11 cellular contexts compared by ENCODE assay signal in the genomic region with DNA sequence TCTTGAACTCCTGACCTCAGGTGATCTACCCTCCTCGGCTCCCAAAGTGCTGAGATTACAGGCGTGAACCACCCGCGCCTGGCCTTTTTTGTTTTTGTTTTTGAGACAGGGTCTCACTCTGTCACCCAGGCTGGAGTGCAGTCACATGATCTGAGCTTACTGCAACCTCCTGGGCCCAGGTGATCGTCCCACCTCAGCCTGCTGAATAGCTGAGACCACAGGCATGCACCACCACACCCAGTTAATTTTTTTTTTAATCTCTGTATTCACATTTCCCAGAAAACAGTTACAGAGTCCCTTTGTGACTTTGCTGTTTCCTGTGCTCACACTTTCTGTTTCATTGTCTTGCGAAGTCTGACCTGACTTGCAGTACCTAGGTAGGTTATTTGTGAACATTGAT. TPM values are rescaled to one million over a fixed set of nuclear protein-coding genes. Genes with fewer than 3 reads are reported as not detected.
DNase-seq lines count a peak whose midpoint lies in the region; ATAC-seq and TF ChIP-seq lines count a peak whose summit lies in the region.
"Had no signal": no experiment of that assay in that cellular context is flagged by ENCODE, and none has a peak within 500 bp of the region (broad histone marks: within the 10 kb centered on the region; RNA-seq: fewer than 3 reads in every experiment).

No MANE protein-coding gene starts in this region.

- H3K9me3 Mint-ChIP-seq in CD8-positive, alpha-beta memory T cell = no peaks in the 10 kb centered on the region
- peaks cover 2% of the 10 kb centered on the region in 2 donors for H3K9me3 Mint-ChIP-seq in activated naive CD4-positive, alpha-beta T cell treated with anti-CD3 and anti-CD28 coated beads, Interleukin-2, amount 50 U/mL, for 72 hours

- CTCF ChIA-PET in CD8-positive, alpha-beta memory T cell (lab: Charles Lee) = interaction anchor here (1.7 kb wide), 1 partner anchor 374 kb away, joined by 3 read pairs; no protein-coding TSS in a partner anchor

- peak; percentile 55 to 63 for ATAC-seq in activated naive CD4-positive, alpha-beta T cell treated with anti-CD3 and anti-CD28 coated beads, Interleukin-2, amount 50 U/mL, for 72 hours
- ATAC-seq in HG02763 (IDR thresholded peaks at IDR 0.05; ENCODE audit: unreplicated experiment) = no peak
- ATAC-seq in gastroesophageal sphincter = no peak

- H3K27me3 Mint-ChIP-seq in CD8-positive, alpha-beta memory T cell = no peaks in the 10 kb centered on the region

- POLR2A ChIA-PET in CD8-positive, alpha-beta memory T cell (lab: Charles Lee) = no interaction called here

- WGBS in spleen, 5 donors = 49 to 71% (median 60%) methylated on average over 6 of the region's 6 CpGs
- WGBS in gastroesophageal sphincter (ENCODE audit: low coverage in 1 of 2), 2 donors = 69% methylated on average over 2 of the region's 6 CpGs; no CpG with 5 or more reads in 1 of the 2 donors

- H3K36me3 ChIP-seq in CD8-positive, alpha-beta memory T cell (ENCODE audit: insufficient read depth, low read length) = no peaks in the 10 kb centered on the region
- H3K36me3 ChIP-seq in spleen (peaks cover 0 to 34% (median 13%) of the 10 kb centered on the region in 6 donors), gastroesophageal sphincter (peaks cover 0 to 41% of the 10 kb centered on the region in 2 donors)

- H3K9me3 ChIP-seq in CD8-positive, alpha-beta memory T cell (ENCODE audit: low read length) = no peaks in the 10 kb centered on the region
- H3K9me3 ChIP-seq in spleen (no peaks in the 10 kb centered on the region), gastroesophageal sphincter (no peaks in the 10 kb centered on the region)
- H3K9me3 ChIP-seq: stomach had no signal

- peak overlapping the region; percentile 62 to 84 (median 77) for H3K4me3 Mint-ChIP-seq in CD8-positive, alpha-beta memory T cell

- no peak overlapping the region for H3K27ac ChIP-seq in CD8-positive, alpha-beta memory T cell (ENCODE audit: low read depth, low read length)
- H3K27ac ChIP-seq in spleen = peak overlapping the region in 7 of 8 donors; percentile 17 to 76 (median 51)
- no peak overlapping the region for H3K27ac ChIP-seq in gastroesophageal sphincter
- H3K27ac ChIP-seq: parathyroid adenoma had no signal

- H3K4me3 ChIP-seq in CD8-positive, alpha-beta memory T cell (ENCODE audit: low read length) = peak overlapping the region; percentile 30
- H3K4me3 ChIP-seq in spleen (no peak overlapping the region), gastroesophageal sphincter (no peak overlapping the region)
- H3K4me3 ChIP-seq: stomach had no signal

- intact Hi-C loops in spleen (cut with DNase I; ENCODE audit: low total_unique reads) = loop anchor here (10.0 kb wide), 1 partner anchor 219 kb away; the partner anchor contains the start of gene ZNF263

- TF ChIP-seq POLR2A in spleen (IDR thresholded peaks at IDR 0.05) (no peak), gastroesophageal sphincter (IDR thresholded peaks at IDR 0.05) (no peak)

- peak in 3 of 5 donors; percentile 61 to 73 (median 71) for DNase-seq in CD8-positive, alpha-beta memory T cell
- peak; percentile 39 for DNase-seq in activated CD4-positive, alpha-beta T cell treated with anti-CD3 and anti-CD28 coated beads for 1 hour
- peak; percentile 48 to 65 for DNase-seq in activated naive CD4-positive, alpha-beta T cell treated with anti-CD3 and anti-CD28 coated beads, Interleukin-2, amount 50 U/mL, for 72 hours (ENCODE audit: low spot score in 2 of 2)
- peak; percentile 45 for DNase-seq in spleen
- DNase-seq in dermis blood vessel endothelial cell = no peak
- DNase-seq in SHP77 treated with DMSO at 0.1 percent for 48 hours (lab: John Stamatoyannopoulos, UW) = no peak
- DNase-seq: MV-4-11, stomach had no signal

- H3K36me3 Mint-ChIP-seq in CD8-positive, alpha-beta memory T cell = peaks cover 4 to 35% (median 14%) of the 10 kb centered on the region in 3 donors
- peaks cover 23 to 35% of the 10 kb centered on the region in 2 donors for H3K36me3 Mint-ChIP-seq in activated naive CD4-positive, alpha-beta T cell treated with anti-CD3 and anti-CD28 coated beads, Interleukin-2, amount 50 U/mL, for 72 hours

- no peak for TF ChIP-seq CTCF in spleen (IDR thresholded peaks at IDR 0.05 in 8 of 11, conservative IDR thresholded peaks at IDR 0.05 in 3 of 11)
- no peak for TF ChIP-seq CTCF in gastroesophageal sphincter (IDR thresholded peaks at IDR 0.05)

- H3K27ac Mint-ChIP-seq in CD8-positive, alpha-beta memory T cell = peak overlapping the region; percentile 89 to 97 (median 92)
- peak overlapping the region; percentile 91 to 97 for H3K27ac Mint-ChIP-seq in activated naive CD4-positive, alpha-beta T cell treated with anti-CD3 and anti-CD28 coated beads, Interleukin-2, amount 50 U/mL, for 72 hours

- H3K4me1 ChIP-seq in CD8-positive, alpha-beta memory T cell (ENCODE audit: insufficient read depth, low read length) = peaks cover 43% of the 10 kb centered on the region
- H3K4me1 ChIP-seq in spleen (peaks cover 12 to 51% (median 42%) of the 10 kb centered on the region in 6 donors), gastroesophageal sphincter (peaks cover 0 to 34% (median 0%) of the 10 kb centered on the region in 3 donors)

- H3K4me1 Mint-ChIP-seq in CD8-positive, alpha-beta memory T cell = peaks cover 52 to 73% (median 72%) of the 10 kb centered on the region in 3 donors

- no peaks in the 10 kb centered on the region for H3K27me3 ChIP-seq in CD8-positive, alpha-beta memory T cell (ENCODE audit: insufficient read depth, low read length, poor library complexity, severe bottlenecking)
- H3K27me3 ChIP-seq in spleen (replicated peaks in 1 of 7) = no peaks in the 10 kb centered on the region
- no peaks in the 10 kb centered on the region for H3K27me3 ChIP-seq in gastroesophageal sphincter
- H3K27me3 ChIP-seq: stomach had no signal

- TF ChIP-seq EP300 in gastroesophageal sphincter (IDR thresholded peaks at IDR 0.05) = no peak

RNA-seq across cellular contexts. Expression of gene CLUAP1, which starts 2.7 kb away (rescaled TPM):
- 10 to 100 TPM; 15.1 to 17.8 TPM for total RNA-seq in CD8-positive, alpha-beta memory T cell
- 23.3 TPM for polyA plus RNA-seq in CD8-positive, alpha-beta memory T cell
- 10 to 100 TPM; 15.5 to 20.0 TPM for total RNA-seq in activated naive CD4-positive, alpha-beta T cell treated with anti-CD3 and anti-CD28 coated beads, Interleukin-2, amount 50 U/mL, for 72 hours
- 10 to 100 TPM in 6 of 7 donors, 1 to 10 TPM in 1; 9.8 to 19.7 (median 14.9) TPM for total RNA-seq in spleen
- polyA plus RNA-seq in spleen = 1 to 10 TPM; 4.0 to 9.2 (median 9.0) TPM
- 12.1 and 17.3 TPM in 2 replicates for total RNA-seq in dermis blood vessel endothelial cell
- 10 to 100 TPM; 27.0 to 48.0 (median 30.1) TPM for total RNA-seq in gastroesophageal sphincter

RNA-seq across cellular contexts. Expression of gene C16orf90, which starts 8.2 kb away (rescaled TPM):
- total RNA-seq in CD8-positive, alpha-beta memory T cell = not detected
- not detected for polyA plus RNA-seq in CD8-positive, alpha-beta memory T cell
- under 1 TPM in 1 of 2 donors, not detected in 1; 0.25 TPM for total RNA-seq in activated naive CD4-positive, alpha-beta T cell treated with anti-CD3 and anti-CD28 coated beads, Interleukin-2, amount 50 U/mL, for 72 hours
- not detected for total RNA-seq in spleen
- polyA plus RNA-seq in spleen = not detected
- total RNA-seq in dermis blood vessel endothelial cell = not detected in 2 replicates
- total RNA-seq in gastroesophageal sphincter = not detected
- total RNA-seq: stomach had no signal
- polyA plus RNA-seq: stomach had no signal

Comparison
In these comparisons a context has a peak if more than half of its experiments do, and no peak if none do; other contexts are left out.
1. DNase-seq: peak in CD8-positive, alpha-beta memory T cell (3 of 5), activated CD4-positive, alpha-beta T cell treated with anti-CD3 and anti-CD28 coated beads for 1 hour (single experiment), activated naive CD4-positive, alpha-beta T cell treated with anti-CD3 and anti-CD28 coated beads, Interleukin-2, amount 50 U/mL, for 72 hours (2 of 2) and spleen (single experiment); none in dermis blood vessel endothelial cell (single experiment) and SHP77 treated with DMSO at 0.1 percent for 48 hours (single experiment).
2. H3K27ac ChIP-seq: peak in spleen (7 of 8); none in CD8-positive, alpha-beta memory T cell (single experiment) and gastroesophageal sphincter (0 of 4).
3. ATAC-seq: peak in activated naive CD4-positive, alpha-beta T cell treated with anti-CD3 and anti-CD28 coated beads, Interleukin-2, amount 50 U/mL, for 72 hours (2 of 2); none in HG02763 (single experiment) and gastroesophageal sphincter (single experiment).